Comparison of ENCODE assay signal across 32 cellular contexts in the genomic region with DNA sequence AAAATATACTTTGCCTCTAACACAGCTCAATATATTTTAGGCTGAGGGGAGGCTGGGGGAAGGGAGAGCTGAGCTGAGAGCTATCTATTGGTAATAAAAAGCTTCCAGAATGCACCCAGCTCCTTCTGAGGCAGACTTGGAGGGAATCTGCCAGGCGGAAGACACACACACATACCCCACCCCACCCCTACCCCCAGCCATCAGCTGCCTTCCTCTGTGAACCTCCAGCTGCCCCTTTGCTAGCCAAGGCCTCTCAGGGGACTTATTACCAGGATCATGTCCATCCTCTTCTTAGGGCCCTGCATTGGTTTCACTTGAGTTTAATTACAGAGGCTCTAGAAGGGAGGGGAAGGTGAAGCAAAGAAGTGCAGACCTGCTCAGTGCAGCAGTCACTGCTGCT.
"Had no signal": no experiment of that assay in that cellular context is flagged by ENCODE, and none has a peak within 500 bp of the region (broad histone marks: within the 10 kb centered on the region; RNA-seq: fewer than 3 reads in every experiment).

No MANE protein-coding gene starts in this region.

- H3K36me3 ChIP-seq: adrenal gland, cardiac muscle cell, colonic mucosa, heart left ventricle, right atrium auricular region, thoracic aorta, uterus, WERI-Rb-1 had no signal

- H3K27ac Mint-ChIP-seq: activated naive CD4-positive, alpha-beta T cell treated with anti-CD3 and anti-CD28 coated beads for 36 hours; activated naive CD8-positive, alpha-beta T cell treated with anti-CD3 and anti-CD28 coated beads for 36 hours; mesothelial cell of epicardium; naive thymus-derived CD4-positive, alpha-beta T cell; stimulated activated naive CD8-positive, alpha-beta T cell treated with anti-CD3 and anti-CD28 coated beads, Interleukin-15, Interleukin-2, amounts not matched to agents 100 ng/mL and 50 ng/mL, for 24 hours; T-helper 17 cell; type B pancreatic cell had no signal

- H3K27me3 ChIP-seq: adrenal gland, body of pancreas, cardiac muscle cell, colonic mucosa, heart left ventricle, right atrium auricular region, uterus had no signal

- H3K9me3 ChIP-seq: adrenal gland, body of pancreas, colonic mucosa, heart left ventricle, right atrium auricular region, thoracic aorta, uterus had no signal

- H3K4me3 Mint-ChIP-seq: activated naive CD4-positive, alpha-beta T cell treated with anti-CD3 and anti-CD28 coated beads for 36 hours; activated naive CD8-positive, alpha-beta T cell treated with anti-CD3 and anti-CD28 coated beads for 36 hours; immature natural killer cell; mesothelial cell of epicardium; naive thymus-derived CD4-positive, alpha-beta T cell; neural crest cell; stimulated activated naive CD8-positive, alpha-beta T cell treated with anti-CD3 and anti-CD28 coated beads, Interleukin-15, Interleukin-2, amounts not matched to agents 100 ng/mL and 50 ng/mL, for 24 hours; T-helper 17 cell; type B pancreatic cell had no signal

- H3K27ac ChIP-seq: adrenal gland, body of pancreas, cardiac muscle cell, colonic mucosa, right atrium auricular region, thoracic aorta, uterus, WERI-Rb-1 had no signal

- H3K36me3 Mint-ChIP-seq: activated naive CD8-positive, alpha-beta T cell treated with anti-CD3 and anti-CD28 coated beads for 36 hours; mesothelial cell of epicardium; type B pancreatic cell had no signal

- H3K4me1 ChIP-seq: adrenal gland, body of pancreas, colonic mucosa, right atrium auricular region, uterus had no signal

- DNase-seq: activated CD4-positive, alpha-beta T cell treated with anti-CD3 and anti-CD28 coated beads for 48 hours; activated CD4-positive, alpha-beta T cell treated with anti-CD3 and anti-CD28 coated beads, Interleukin-2, amount 50 U/mL, for 48 hours; activated CD8-positive, alpha-beta memory T cell treated with anti-CD3 and anti-CD28 coated beads for 24 hours; activated effector memory CD4-positive, alpha-beta T cell treated with anti-CD3 and anti-CD28 coated beads, Interleukin-2, amount 50 U/mL, for 16 hours; activated naive CD4-positive, alpha-beta T cell treated with anti-CD3 and anti-CD28 coated beads for 36 hours; activated naive CD8-positive, alpha-beta T cell treated with anti-CD3 and anti-CD28 coated beads for 36 hours; adrenal gland; aorta; body of pancreas; cerebellar nuclear complex; colonic mucosa; effector memory CD4-positive, alpha-beta T cell; heart left ventricle; hypothalamus; immature natural killer cell; kidney; left colon; mammary epithelial cell; naive thymus-derived CD4-positive, alpha-beta T cell; occipital lobe; T-helper 17 cell; T1000; uterus; WERI-Rb-1 had no signal

- H3K4me1 Mint-ChIP-seq: mesothelial cell of epicardium, T-helper 17 cell had no signal

- H3K4me3 ChIP-seq: adrenal gland, body of pancreas, cardiac muscle cell, colonic mucosa, heart left ventricle, right atrium auricular region, thoracic aorta, uterus had no signal

- FAIRE-seq: kidney had no signal

- ATAC-seq: activated CD4-positive, CD25-positive, alpha-beta regulatory T cell treated with anti-CD3 and anti-CD28 coated beads, Interleukin-2, amount 50 U/mL, for 24 hours; body of pancreas; heart left ventricle; left colon; naive thymus-derived CD4-positive, alpha-beta T cell; T-helper 17 cell had no signal

- H3K27me3 Mint-ChIP-seq: activated naive CD8-positive, alpha-beta T cell treated with anti-CD3 and anti-CD28 coated beads for 36 hours; stimulated activated naive CD8-positive, alpha-beta T cell treated with anti-CD3 and anti-CD28 coated beads, Interleukin-15, Interleukin-2, amounts not matched to agents 100 ng/mL and 50 ng/mL, for 24 hours; T-helper 17 cell had no signal

- H3K9me3 Mint-ChIP-seq: activated naive CD4-positive, alpha-beta T cell treated with anti-CD3 and anti-CD28 coated beads for 36 hours; activated naive CD8-positive, alpha-beta T cell treated with anti-CD3 and anti-CD28 coated beads for 36 hours; immature natural killer cell; mesothelial cell of epicardium; neural crest cell; stimulated activated naive CD8-positive, alpha-beta T cell treated with anti-CD3 and anti-CD28 coated beads, Interleukin-15, Interleukin-2, amounts not matched to agents 100 ng/mL and 50 ng/mL, for 24 hours; type B pancreatic cell had no signal
